Comparison of ENCODE assay signal across 10 cellular contexts in the genomic region with DNA sequence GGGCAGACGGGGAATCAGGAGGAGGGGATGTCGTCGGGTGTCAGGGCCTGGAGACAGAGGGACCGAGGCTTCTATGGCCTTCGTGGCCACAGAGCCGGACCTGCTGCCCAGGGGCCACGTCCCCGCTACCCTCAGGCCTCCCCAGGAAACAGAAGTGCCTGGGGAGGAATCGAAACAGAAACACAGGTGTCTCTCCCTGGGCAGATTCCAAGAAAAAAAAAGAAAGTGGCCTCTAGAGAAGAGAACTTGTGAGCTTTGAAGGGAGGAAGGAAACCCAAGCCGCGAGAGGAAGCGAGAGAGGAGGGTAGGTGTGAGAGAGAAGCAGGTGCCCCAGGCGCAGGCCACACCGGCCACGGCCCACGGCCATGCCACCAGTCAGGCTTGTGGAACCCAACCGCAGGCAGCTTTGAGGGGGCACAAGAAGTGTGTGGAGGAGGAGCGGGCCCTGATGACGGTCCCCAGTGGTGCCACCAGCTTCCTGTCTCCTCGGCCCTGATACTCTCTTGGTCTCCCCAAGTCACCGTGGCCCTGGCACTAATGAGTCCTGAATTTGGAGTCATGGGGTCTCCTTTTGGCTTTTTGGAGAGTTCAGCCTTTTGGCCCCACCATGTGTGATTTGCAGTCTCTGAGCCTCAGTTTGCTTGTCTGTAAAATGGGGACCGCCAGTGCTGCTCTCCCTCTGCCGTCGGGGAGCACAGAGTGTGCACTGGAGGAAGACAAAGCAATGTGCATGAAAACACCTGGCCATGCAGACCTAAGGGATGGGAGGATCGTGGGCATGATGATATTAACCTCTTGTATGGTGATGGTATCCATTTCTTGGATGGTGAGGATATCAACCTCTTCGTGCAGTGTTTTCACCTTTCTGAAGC. TPM values are rescaled to one million over a fixed set of nuclear protein-coding genes. Genes with fewer than 3 reads are reported as not detected.
DNase-seq lines count a peak whose midpoint lies in the region; ATAC-seq, FAIRE-seq and TF ChIP-seq lines count a peak whose summit lies in the region.
"Had no signal": no experiment of that assay in that cellular context is flagged by ENCODE, and none has a peak within 500 bp of the region (broad histone marks: within the 10 kb centered on the region; RNA-seq: fewer than 3 reads in every experiment).

No MANE protein-coding gene starts in this region.

- H3K4me1 ChIP-seq in A549: peaks cover 58% of the 10 kb centered on the region
- H3K4me1 ChIP-seq in OCI-LY3 (ENCODE audit: low read length): peaks cover 42% of the 10 kb centered on the region
- peaks cover 33 to 34% of the 10 kb centered on the region in 2 donors for H3K4me1 ChIP-seq in naive thymus-derived CD4-positive, alpha-beta T cell (ENCODE audit: control insufficient read depth in 2 of 2, insufficient read depth in 2 of 2, low read length in 2 of 2)

- peak overlapping the region; percentile 50 for H3K4me3 Mint-ChIP-seq in activated T-cell treated with anti-CD3 and anti-CD28 coated beads, Interleukin-2, amount 50 U/mL, for 4 hours
- H3K4me3 Mint-ChIP-seq in naive thymus-derived CD4-positive, alpha-beta T cell: peak overlapping the region; percentile 63 to 86 (median 80)

- no peaks in the 10 kb centered on the region for H3K36me3 Mint-ChIP-seq in activated T-cell treated with anti-CD3 and anti-CD28 coated beads, Interleukin-2, amount 50 U/mL, for 4 hours (ENCODE audit: insufficient read depth)
- H3K36me3 Mint-ChIP-seq in naive thymus-derived CD4-positive, alpha-beta T cell: peaks cover 0 to 5% (median 0%) of the 10 kb centered on the region in 5 donors

- H3K4me3 ChIP-seq in A549 (no peak overlapping the region), OCI-LY3 (ENCODE audit: low read length) (peak overlapping the region; percentile 36; the same call in 1 of the 2 replicates)
- peak overlapping the region; percentile 60 for H3K4me3 ChIP-seq in naive thymus-derived CD4-positive, alpha-beta T cell (ENCODE audit: low read length)

- no peak for TF ChIP-seq POLR2A in A549 (IDR thresholded peaks at IDR 0.05; ENCODE audit: low read length)

- H3K36me3 ChIP-seq in OCI-LY3 (replicated peaks; ENCODE audit: low read depth, low read length): no peaks in the 10 kb centered on the region
- H3K36me3 ChIP-seq in naive thymus-derived CD4-positive, alpha-beta T cell (ENCODE audit: control insufficient read depth in 2 of 3, insufficient read depth in 3 of 3, low read length in 3 of 3): no peaks in the 10 kb centered on the region

- H3K27ac Mint-ChIP-seq in naive thymus-derived CD4-positive, alpha-beta T cell: peak overlapping the region; percentile 76 to 97 (median 92)

- peaks cover 70% of the 10 kb centered on the region for H3K4me1 Mint-ChIP-seq in activated T-cell treated with anti-CD3 and anti-CD28 coated beads, Interleukin-2, amount 50 U/mL, for 4 hours (ENCODE audit: low read depth)
- H3K4me1 Mint-ChIP-seq in naive thymus-derived CD4-positive, alpha-beta T cell: peaks cover 40 to 87% (median 56%) of the 10 kb centered on the region in 7 donors

- H3K9ac ChIP-seq in OCI-LY3 (ENCODE audit: low read length): peak overlapping the region; percentile 21; the same call in 1 of the 2 replicates

- DNase-seq in A549 (ENCODE audit: low read depth in 1 of 2, low spot score in 1 of 2) (no peak), Kasumi-1 (lab: John Stamatoyannopoulos, UW) (no peak), globus pallidus (ENCODE audit: low spot score) (no peak)
- peak; percentile 40 for DNase-seq in activated T-cell treated with anti-CD3 and anti-CD28 coated beads, Interleukin-2, amount 50 U/mL, for 4 hours
- peak in 8 of 9 donors; percentile 36 to 69 (median 58) for DNase-seq in naive thymus-derived CD4-positive, alpha-beta T cell
- DNase-seq: NCI-H1436 had no signal

- ATAC-seq in A549 (no peak), GM18858 (IDR thresholded peaks at IDR 0.05; ENCODE audit: unreplicated experiment) (no peak), HG03520 (IDR thresholded peaks at IDR 0.05; ENCODE audit: unreplicated experiment) (no peak)
- ATAC-seq in activated T-cell treated with anti-CD3 and anti-CD28 coated beads, Interleukin-2, amount 50 U/mL, for 4 hours: peak; percentile 64 to 72
- ATAC-seq in naive thymus-derived CD4-positive, alpha-beta T cell: peak; percentile 78

- FAIRE-seq in A549 (lab: Jason Lieb, UNC): no peak

- no peaks in the 10 kb centered on the region for H4K20me1 ChIP-seq in OCI-LY3 (ENCODE audit: insufficient read depth, low read length)

- no peaks in the 10 kb centered on the region for H3K27me3 Mint-ChIP-seq in activated T-cell treated with anti-CD3 and anti-CD28 coated beads, Interleukin-2, amount 50 U/mL, for 4 hours (ENCODE audit: low read depth)
- H3K27me3 Mint-ChIP-seq in naive thymus-derived CD4-positive, alpha-beta T cell: no peaks in the 10 kb centered on the region

- WGBS in A549 (ENCODE audit: missing lambda C conversion rate): 93% methylated on average over 25 of the region's 26 CpGs

- peaks cover 46% of the 10 kb centered on the region for H3K27me3 ChIP-seq in OCI-LY3 (ENCODE audit: low read depth, low read length)
- H3K27me3 ChIP-seq in naive thymus-derived CD4-positive, alpha-beta T cell (ENCODE audit: control insufficient read depth in 2 of 2, insufficient read depth in 2 of 2, low read length in 2 of 2): no peaks in the 10 kb centered on the region

- H2AFZ ChIP-seq in OCI-LY3 (ENCODE audit: low read depth, low read length): no peak overlapping the region

- H3K79me2 ChIP-seq in OCI-LY3 (ENCODE audit: low read length): no peaks in the 10 kb centered on the region

- CTCF ChIA-PET in A549 (lab: Yijun Ruan, JAX): interaction anchor here (1.4 kb wide), 1 partner anchor 34 kb away, joined by 9 read pairs; no protein-coding TSS in a partner anchor
- CTCF ChIA-PET in naive thymus-derived CD4-positive, alpha-beta T cell (lab: Charles Lee): interaction anchor here (0.6 kb wide), 1 partner anchor 120 kb away, joined by 3 read pairs; no protein-coding TSS in a partner anchor

- H3K9me3 Mint-ChIP-seq in activated T-cell treated with anti-CD3 and anti-CD28 coated beads, Interleukin-2, amount 50 U/mL, for 4 hours: no peaks in the 10 kb centered on the region
- H3K9me3 Mint-ChIP-seq in naive thymus-derived CD4-positive, alpha-beta T cell: peaks cover 0 to 4% (median 0%) of the 10 kb centered on the region in 11 donors

- no peak for TF ChIP-seq EP300 in A549 (IDR thresholded peaks at IDR 0.05)

- intact Hi-C loops in naive thymus-derived CD4-positive, alpha-beta T cell (cut with micrococcal nuclease): loop anchor here (2.0 to 10.0 kb wide), 3 partner anchors 25 to 47 kb away; a partner anchor contains a TSS

- no peak for TF ChIP-seq RAD21 in A549 (conservative IDR thresholded peaks at IDR 0.05 in 1 of 2, IDR thresholded peaks at IDR 0.05 in 1 of 2)

- H3K27ac ChIP-seq in A549 (peak overlapping the region; percentile 95 to 100), OCI-LY3 (ENCODE audit: low read length) (peak overlapping the region; percentile 6; the same call in 1 of the 2 replicates)
- peak overlapping the region; percentile 55 for H3K27ac ChIP-seq in naive thymus-derived CD4-positive, alpha-beta T cell (ENCODE audit: low read depth, low read length)

- POLR2A ChIA-PET in A549 (lab: Yijun Ruan, JAX): no interaction called here
- POLR2A ChIA-PET in naive thymus-derived CD4-positive, alpha-beta T cell (lab: Charles Lee): interaction anchor here (0.6 kb wide), 1 partner anchor 717 kb away, joined by 3 read pairs; no protein-coding TSS in a partner anchor

- H3K4me2 ChIP-seq in A549 (no peak overlapping the region), OCI-LY3 (ENCODE audit: low read length) (peak overlapping the region; percentile 57)

- H3K9me3 ChIP-seq in A549 (peaks cover 3% of the 10 kb centered on the region; the same call in 1 of the 3 replicates), OCI-LY3 (ENCODE audit: insufficient read depth, low read length) (no peaks in the 10 kb centered on the region)
- no peaks in the 10 kb centered on the region for H3K9me3 ChIP-seq in naive thymus-derived CD4-positive, alpha-beta T cell (ENCODE audit: control insufficient read depth in 2 of 3, low read length in 3 of 3)

- no peak for TF ChIP-seq CTCF in A549 (IDR thresholded peaks at IDR 0.05)
- TF ChIP-seq CTCF in OCI-LY3 (IDR thresholded peaks at IDR 0.05; ENCODE audit: low read depth, low read length): no peak

TF ChIP-seq in A549, 52 proteins besides CTCF, POLR2A, EP300 and RAD21:
- TF ChIP-seq POLR2AphosphoS2 (conservative IDR thresholded peaks at IDR 0.05; ENCODE audit: low read length) (no peak), KDM1A (IDR thresholded peaks at IDR 0.05; ENCODE audit: low read depth) (peak; percentile 41; the same call in 1 of the 2 replicates)

RNA-seq across cellular contexts. Expression of a gene that starts 25.2 kb away (rescaled TPM):
- polyA plus RNA-seq in A549 (2011; rRNA removed): 54.5 and 64.7 TPM in 2 replicates
- 53.0 and 70.6 TPM in 2 replicates for polyA plus RNA-seq in A549 (2012; cell fraction: cytosol; rRNA removed)
- polyA plus RNA-seq in A549 (2012; cell fraction: nucleus; rRNA removed): 279 and 384 TPM in 2 replicates
- polyA plus RNA-seq in A549 (2017; fragmentation: RNase III; extraction: RNeasy Plus Mini Kit Qiagen cat#74134 plus additional on column Dnase treatment): 40.7 to 49.3 TPM (median 44.3 TPM) in 3 replicates
- polyA minus RNA-seq in A549 (2011; rRNA and poly(A)+ RNA removed): 62.7 and 126 TPM in 2 replicates
- 100 to 1,000 TPM; 226 to 440 (median 307) TPM for total RNA-seq in activated T-cell treated with anti-CD3 and anti-CD28 coated beads, Interleukin-2, amount 50 U/mL, for 4 hours
- total RNA-seq in naive thymus-derived CD4-positive, alpha-beta T cell: 100 to 1,000 TPM in 1 of 5 experiments, under 1 TPM in 2, not detected in 2; 0.64 to 260 (median 0.98) TPM
- polyA plus RNA-seq in naive thymus-derived CD4-positive, alpha-beta T cell: not detected

RNA-seq across cellular contexts. Expression of a gene that starts 45.3 kb away (rescaled TPM):
- not detected in 2 replicates for polyA plus RNA-seq in A549 (2011; rRNA removed)
- 0.03 and 0.09 TPM in 2 replicates for polyA plus RNA-seq in A549 (2012; cell fraction: cytosol; rRNA removed)
- 0.47 and 0.49 TPM in 2 replicates for polyA plus RNA-seq in A549 (2012; cell fraction: nucleus; rRNA removed)
- not detected in 3 replicates for polyA plus RNA-seq in A549 (2017; fragmentation: RNase III; extraction: RNeasy Plus Mini Kit Qiagen cat#74134 plus additional on column Dnase treatment)
- not detected in 2 replicates for polyA minus RNA-seq in A549 (2011; rRNA and poly(A)+ RNA removed)
- total RNA-seq in activated T-cell treated with anti-CD3 and anti-CD28 coated beads, Interleukin-2, amount 50 U/mL, for 4 hours: 10 to 100 TPM; 18.4 to 30.7 (median 22.2) TPM
- total RNA-seq in naive thymus-derived CD4-positive, alpha-beta T cell: 100 to 1,000 TPM in 1 of 5 experiments, 10 to 100 TPM in 2, 1 to 10 TPM in 1, under 1 TPM in 1; 0.49 to 158 (median 46.0) TPM
- 1 to 10 TPM; 2.0 to 6.3 TPM for polyA plus RNA-seq in naive thymus-derived CD4-positive, alpha-beta T cell
- polyA plus RNA-seq: AG04450 had no signal

Comparison
In these comparisons a context has a peak if more than half of its experiments do, and no peak if none do; other contexts are left out.
1. ATAC-seq: peak in activated T-cell treated with anti-CD3 and anti-CD28 coated beads, Interleukin-2, amount 50 U/mL, for 4 hours (2 of 2) and naive thymus-derived CD4-positive, alpha-beta T cell (single experiment); none in A549 (0 of 2), GM18858 (single experiment) and HG03520 (single experiment).
2. DNase-seq: peak in activated T-cell treated with anti-CD3 and anti-CD28 coated beads, Interleukin-2, amount 50 U/mL, for 4 hours (single experiment) and naive thymus-derived CD4-positive, alpha-beta T cell (8 of 9); none in A549 (0 of 2), Kasumi-1 (0 of 2) and globus pallidus (single experiment).
3. H3K27ac ChIP-seq: peak in every context shown above with its lines; median percentile 98 in A549; 55 in naive thymus-derived CD4-positive, alpha-beta T cell; 6 in OCI-LY3.